Comparison of ENCODE assay signal across 27 cellular contexts in genomic region chr3:132145833-132146232, GRCh38.
DNase-seq lines count a peak whose midpoint lies in the region; ATAC-seq, FAIRE-seq and TF ChIP-seq lines count a peak whose summit lies in the region.
"Had no signal": no experiment of that assay in that cellular context is flagged by ENCODE, and none has a peak within 500 bp of the region (broad histone marks: within the 10 kb centered on the region; RNA-seq: fewer than 3 reads in every experiment).

No MANE protein-coding gene starts in this region.

- DNase-seq in AG08396 (ENCODE audit: low spot score) (peak; percentile 19), GM03348 (ENCODE audit: low spot score) (peak; percentile 33), RWPE2 (ENCODE audit: low spot score) (no peak), fibroblast of the aortic adventitia (ENCODE audit: low read depth) (peak; percentile 30), HepG2 (ENCODE audit: low spot score) (no peak)
- DNase-seq in naive thymus-derived CD8-positive, alpha-beta T cell: no peak
- DNase-seq: activated CD4-positive, alpha-beta T cell treated with anti-CD3 and anti-CD28 coated beads for 4 hours; activated naive CD4-positive, alpha-beta T cell treated with anti-CD3 and anti-CD28 coated beads, Interleukin-2, amount 50 U/mL, for 16 hours; amniotic stem cell; brain microvascular endothelial cell; Caco-2; dorsolateral prefrontal cortex; head of caudate nucleus; kidney; MV-4-11; NCI-H1436; NCI-H2081; T-helper 9 cell; transverse colon had no signal

- H3K79me2 ChIP-seq in HepG2 (ENCODE audit: insufficient read depth, low read length): no peaks in the 10 kb centered on the region

- H3K36me3 ChIP-seq in RWPE2 (ENCODE audit: low read depth): no peaks in the 10 kb centered on the region
- no peaks in the 10 kb centered on the region for H3K36me3 ChIP-seq in HepG2 (replicated peaks in 1 of 2; ENCODE audit: control insufficient read depth in 1 of 2, insufficient read depth in 2 of 2, low read length in 2 of 2)
- H3K36me3 ChIP-seq: brain microvascular endothelial cell, prostate gland, transverse colon had no signal

- H3K27me3 Mint-ChIP-seq in naive thymus-derived CD8-positive, alpha-beta T cell: peaks cover 0 to 2% (median 0%) of the 10 kb centered on the region in 5 donors
- H3K27me3 Mint-ChIP-seq: activated T-helper 17 cell treated with anti-CD3 and anti-CD28 coated beads, Interleukin-2, amount 50 U/mL, for 72 hours had no signal

- POLR2A ChIA-PET in naive thymus-derived CD8-positive, alpha-beta T cell (lab: Charles Lee): no interaction called here
- POLR2A ChIA-PET in HepG2 (lab: Yijun Ruan, JAX): no interaction called here

- no peak for FAIRE-seq in HepG2 (lab: Jason Lieb, UNC)
- FAIRE-seq: kidney, RCC 7860 had no signal

- no TSS peak for BruUV-seq in HepG2 (replicated peaks; lab: Mats Ljungman, UMichigan)

- H3K9ac ChIP-seq in HepG2 (ENCODE audit: insufficient read depth, low read depth, low read length): no peak overlapping the region

- H3K9me3 ChIP-seq in RWPE2 (ENCODE audit: severe bottlenecking) (no peaks in the 10 kb centered on the region), HepG2 (ENCODE audit: low read length) (no peaks in the 10 kb centered on the region)
- H3K9me3 ChIP-seq: Caco-2, prostate gland, transverse colon had no signal

- no peaks in the 10 kb centered on the region for H3K4me1 Mint-ChIP-seq in naive thymus-derived CD8-positive, alpha-beta T cell
- H3K4me1 Mint-ChIP-seq: activated T-helper 17 cell treated with anti-CD3 and anti-CD28 coated beads, Interleukin-2, amount 50 U/mL, for 72 hours; mesothelial cell of epicardium; stimulated activated effector memory CD8-positive, alpha-beta T cell treated with anti-CD3 and anti-CD28 coated beads, Interleukin-12 subunit alpha, Interleukin-12 subunit beta, amount 100 ng/mL, for 72 hours had no signal

- intact Hi-C loops in HepG2 (cut with micrococcal nuclease; ENCODE audit: unreplicated experiment): no loop called here

- H2AFZ ChIP-seq in HepG2 (ENCODE audit: low read length): no peak overlapping the region

- TF ChIP-seq CTCF in RWPE2 (IDR thresholded peaks at IDR 0.05; ENCODE audit: poor library complexity, severe bottlenecking): no peak
- no peak for TF ChIP-seq CTCF in fibroblast of the aortic adventitia (IDR thresholded peaks at IDR 0.05; ENCODE audit: insufficient read depth, low read length)
- no peak for TF ChIP-seq CTCF in HepG2 (CRISPR knock-in tag; IDR thresholded peaks at IDR 0.05)

- TF ChIP-seq EP300 in HepG2 (IDR thresholded peaks at IDR 0.05; ENCODE audit: low read depth in 2 of 2, low read length in 2 of 2) (no peak), HepG2 (CRISPR knock-in tag; IDR thresholded peaks at IDR 0.05; ENCODE audit: borderline replicate concordance) (no peak)

- H3K36me3 Mint-ChIP-seq in naive thymus-derived CD8-positive, alpha-beta T cell: no peaks in the 10 kb centered on the region
- H3K36me3 Mint-ChIP-seq: CD14-positive monocyte; mesothelial cell of epicardium; stimulated activated effector memory CD8-positive, alpha-beta T cell treated with anti-CD3 and anti-CD28 coated beads, Interleukin-12 subunit alpha, Interleukin-12 subunit beta, amount 100 ng/mL, for 72 hours had no signal

- TF ChIP-seq POLR2A in HepG2 (IDR thresholded peaks at IDR 0.05; ENCODE audit: insufficient read depth in 1 of 2, low read depth in 2 of 2, low read length in 2 of 2): no peak

- H3K4me1 ChIP-seq in RWPE2 (ENCODE audit: insufficient read depth, poor library complexity, severe bottlenecking) (no peaks in the 10 kb centered on the region), HepG2 (ENCODE audit: insufficient read depth, low read length) (no peaks in the 10 kb centered on the region)
- H3K4me1 ChIP-seq: Caco-2, prostate gland, transverse colon had no signal

- WGBS in HepG2 (ENCODE audit: low lambda C conversion rate): 0% methylated on average over 2 of the region's 2 CpGs

- CTCF ChIA-PET in HepG2 (lab: Yijun Ruan, JAX; ENCODE audit: low intra/inter-chr PET ratio, low total read pairs): no interaction called here

- H3K4me3 Mint-ChIP-seq in naive thymus-derived CD8-positive, alpha-beta T cell: no peak overlapping the region
- H3K4me3 Mint-ChIP-seq: activated T-helper 17 cell treated with anti-CD3 and anti-CD28 coated beads, Interleukin-2, amount 50 U/mL, for 72 hours; CD14-positive monocyte; mesothelial cell of epicardium; stimulated activated effector memory CD8-positive, alpha-beta T cell treated with anti-CD3 and anti-CD28 coated beads, Interleukin-12 subunit alpha, Interleukin-12 subunit beta, amount 100 ng/mL, for 72 hours had no signal

- peaks cover 0 to 3% (median 0%) of the 10 kb centered on the region in 9 donors for H3K9me3 Mint-ChIP-seq in naive thymus-derived CD8-positive, alpha-beta T cell
- H3K9me3 Mint-ChIP-seq: activated T-helper 17 cell treated with anti-CD3 and anti-CD28 coated beads, Interleukin-2, amount 50 U/mL, for 72 hours; mesothelial cell of epicardium had no signal

- in situ Hi-C loops in HepG2 (cut with HindIII; ENCODE audit: extremely low pct_ligation_motif_present, low pct_unique_long_range_greater_than_20kb): no loop called here

- peak; percentile 44; the same call in 1 of the 3 replicates for ATAC-seq in RWPE2 (ENCODE audit: low read depth)
- ATAC-seq in HG02870 (IDR thresholded peaks at IDR 0.05; ENCODE audit: unreplicated experiment): no peak
- no peak for ATAC-seq in naive thymus-derived CD8-positive, alpha-beta T cell
- ATAC-seq in HepG2: no peak
- ATAC-seq: activated T-helper 17 cell treated with anti-CD3 and anti-CD28 coated beads, Interleukin-2, amount 50 U/mL, for 72 hours; stimulated activated effector memory CD8-positive, alpha-beta T cell treated with anti-CD3 and anti-CD28 coated beads, Interleukin-12 subunit alpha, Interleukin-12 subunit beta, amount 100 ng/mL, for 72 hours had no signal

- no peak for TF ChIP-seq RAD21 in HepG2 (CRISPR knock-in tag; IDR thresholded peaks at IDR 0.05)

- no peak overlapping the region for H3K27ac ChIP-seq in RWPE2 (ENCODE audit: poor library complexity, severe bottlenecking)
- H3K27ac ChIP-seq in HepG2 (ENCODE audit: extremely low read length, insufficient read depth, low read length): no peak overlapping the region
- H3K27ac ChIP-seq: brain microvascular endothelial cell, HL-60, prostate gland, transverse colon had no signal

- H3K4me2 ChIP-seq in HepG2 (ENCODE audit: low read depth, low read length): no peak overlapping the region

- no peak overlapping the region for H3K27ac Mint-ChIP-seq in naive thymus-derived CD8-positive, alpha-beta T cell
- H3K27ac Mint-ChIP-seq: activated T-helper 17 cell treated with anti-CD3 and anti-CD28 coated beads, Interleukin-2, amount 50 U/mL, for 72 hours; mesothelial cell of epicardium; stimulated activated effector memory CD8-positive, alpha-beta T cell treated with anti-CD3 and anti-CD28 coated beads, Interleukin-12 subunit alpha, Interleukin-12 subunit beta, amount 100 ng/mL, for 72 hours had no signal

- H4K20me1 ChIP-seq in HepG2 (ENCODE audit: insufficient read depth, low read length): no peaks in the 10 kb centered on the region

- no peaks in the 10 kb centered on the region for H3K27me3 ChIP-seq in RWPE2 (ENCODE audit: insufficient read depth, poor library complexity, severe bottlenecking)
- no peaks in the 10 kb centered on the region for H3K27me3 ChIP-seq in HepG2 (ENCODE audit: control insufficient read depth in 1 of 2, insufficient read depth in 2 of 2, low read length in 2 of 2)
- H3K27me3 ChIP-seq: brain microvascular endothelial cell, dorsolateral prefrontal cortex, transverse colon had no signal

- H3K4me3 ChIP-seq in RWPE2 (ENCODE audit: severe bottlenecking) (no peak overlapping the region), fibroblast of the aortic adventitia (ENCODE audit: low read depth, low read length) (no peak overlapping the region), HepG2 (replicated peaks in 1 of 3; ENCODE audit: insufficient read depth in 1 of 3, low read depth in 2 of 3, low read length in 3 of 3) (no peak overlapping the region)
- H3K4me3 ChIP-seq: dorsolateral prefrontal cortex, prostate gland, transverse colon had no signal

TF ChIP-seq in HepG2, 621 proteins besides CTCF, POLR2A, EP300 and RAD21:
- no peak for TF ChIP-seq TRIM24 (CRISPR knock-in tag; IDR thresholded peaks at IDR 0.05)
- TF ChIP-seq POLR2AphosphoS2 (IDR thresholded peaks at IDR 0.05; ENCODE audit: low read depth, low read length): no peak
- no peak for TF ChIP-seq KAT8 (CRISPR knock-in tag; IDR thresholded peaks at IDR 0.05)
- no peak for TF ChIP-seq SIX1 (CRISPR knock-in tag; IDR thresholded peaks at IDR 0.05; ENCODE audit: borderline replicate concordance)
- TF ChIP-seq ZFP82 (CRISPR knock-in tag; IDR thresholded peaks at IDR 0.05; ENCODE audit: borderline replicate concordance): no peak
- TF ChIP-seq NAIF1 (CRISPR knock-in tag; IDR thresholded peaks at IDR 0.05; ENCODE audit: borderline replicate concordance): no peak
- TF ChIP-seq IKZF1 (IDR thresholded peaks at IDR 0.05): no peak
- TF ChIP-seq TGIF2 (CRISPR knock-in tag; IDR thresholded peaks at IDR 0.05): no peak

Comparison
In these comparisons a context has a peak if more than half of its experiments do, and no peak if none do; other contexts are left out.
1. DNase-seq: peak in AG08396 (single experiment), GM03348 (single experiment) and fibroblast of the aortic adventitia (single experiment); none in RWPE2 (single experiment), naive thymus-derived CD8-positive, alpha-beta T cell (0 of 10) and HepG2 (single experiment).